ENCODE assay signal across 24 cellular contexts in genomic region chr1:66356605-66357004, GRCh38.
A peak's percentile ranks its signal among the peaks of the same experiment; 100 is the strongest.
DNase-seq lines count a peak whose midpoint lies in the region; ATAC-seq and TF ChIP-seq lines count a peak whose summit lies in the region.
"Had no signal": no experiment of that assay in that cellular context is flagged by ENCODE, and none has a peak within 500 bp of the region (broad histone marks: within the 10 kb centered on the region; RNA-seq: fewer than 3 reads in every experiment).

No MANE protein-coding gene starts in this region.

- H3K4me1 Mint-ChIP-seq in CD4-positive, alpha-beta T cell (ENCODE audit: low read depth), result peaks cover 93% of the 10 kb centered on the region
- H3K4me1 Mint-ChIP-seq in IgD-negative memory B cell, result peaks cover 49 to 73% (median 64%) of the 10 kb centered on the region in 3 donors
- H3K4me1 Mint-ChIP-seq in naive thymus-derived CD4-positive, alpha-beta T cell, result peaks cover 68 to 96% (median 87%) of the 10 kb centered on the region in 7 donors

- H3K27me3 Mint-ChIP-seq in CD4-positive, alpha-beta T cell, result no peaks in the 10 kb centered on the region
- no peaks in the 10 kb centered on the region for H3K27me3 Mint-ChIP-seq in IgD-negative memory B cell
- H3K27me3 Mint-ChIP-seq in naive thymus-derived CD4-positive, alpha-beta T cell, result no peaks in the 10 kb centered on the region

- intact Hi-C loops in CD4-positive, alpha-beta T cell (cut with DNase I, micrococcal nuclease), result loop anchor here in 1 of 2 experiments (2.0 kb wide), 1 partner anchor 14 kb away; no protein-coding TSS in a partner anchor
- intact Hi-C loops in dorsolateral prefrontal cortex (cut with DNase I), result loop anchor here (2.0 to 10.0 kb wide), 3 partner anchors 86 to 178 kb away; partner anchors contain the start of gene SGIP1 (in 1 of the 2)
- intact Hi-C loops in naive thymus-derived CD4-positive, alpha-beta T cell (cut with micrococcal nuclease), result loop anchor here in 1 of 2 donors (1.0 to 2.0 kb wide), 4 partner anchors 10 to 74 kb away; no protein-coding TSS in a partner anchor

- TF ChIP-seq CTCF in CD4-positive, alpha-beta T cell (IDR thresholded peaks at IDR 0.05), result no peak
- no peak for TF ChIP-seq CTCF in dorsolateral prefrontal cortex (IDR thresholded peaks at IDR 0.05 in 54 of 56, conservative IDR thresholded peaks at IDR 0.05 in 2 of 56; ENCODE audit: low read depth in 1 of 56, partially characterized antibody in 56 of 56)

- peaks cover 77% of the 10 kb centered on the region for H3K36me3 Mint-ChIP-seq in CD4-positive, alpha-beta T cell (ENCODE audit: low read depth)
- H3K36me3 Mint-ChIP-seq in IgD-negative memory B cell, result peaks cover 24% of the 10 kb centered on the region
- H3K36me3 Mint-ChIP-seq in naive thymus-derived CD4-positive, alpha-beta T cell, result peaks cover 4 to 64% (median 23%) of the 10 kb centered on the region in 5 donors

- H3K9me3 Mint-ChIP-seq in CD4-positive, alpha-beta T cell, result no peaks in the 10 kb centered on the region
- H3K9me3 Mint-ChIP-seq in IgD-negative memory B cell, result peaks cover 0 to 4% (median 2%) of the 10 kb centered on the region in 3 donors
- peaks cover 0 to 3% (median 0%) of the 10 kb centered on the region in 11 donors for H3K9me3 Mint-ChIP-seq in naive thymus-derived CD4-positive, alpha-beta T cell

- H3K9me3 ChIP-seq in CD4-positive, alpha-beta T cell (ENCODE audit: control insufficient read depth, low read length), result no peaks in the 10 kb centered on the region
- H3K9me3 ChIP-seq in naive thymus-derived CD4-positive, alpha-beta T cell (ENCODE audit: control insufficient read depth in 2 of 3, low read length in 3 of 3), result no peaks in the 10 kb centered on the region
- H3K9me3 ChIP-seq: ascending aorta, mucosa of descending colon, sigmoid colon, SJSA1, vagina had no signal

- H3K27ac ChIP-seq in CD4-positive, alpha-beta T cell (ENCODE audit: low read depth, low read length), result no peak overlapping the region
- peak overlapping the region in 56 of 59 donors; percentile 7 to 90 (median 74) for H3K27ac ChIP-seq in dorsolateral prefrontal cortex
- no peak overlapping the region for H3K27ac ChIP-seq in naive thymus-derived CD4-positive, alpha-beta T cell (ENCODE audit: low read depth, low read length)
- H3K27ac ChIP-seq: ascending aorta, epithelial cell of prostate, foreskin keratinocyte, parathyroid adenoma, sigmoid colon, SJSA1, vagina had no signal

- no peak for DNase-seq in CD4-positive, alpha-beta T cell
- DNase-seq in dorsolateral prefrontal cortex (no peak), AG08395 (ENCODE audit: low spot score) (no peak), T-helper 1 cell (no peak), epidermal melanocyte (ENCODE audit: insufficient read length, low spot score) (no peak)
- DNase-seq in naive thymus-derived CD4-positive, alpha-beta T cell, result no peak
- DNase-seq in stimulated activated CD4-positive, alpha-beta T cell treated with anti-CD3 and anti-CD28 coated beads, Interleukin-15, amount 100 ng/mL, for 24 hours, result no peak
- DNase-seq: activated CD4-positive, alpha-beta T cell treated with anti-CD3 and anti-CD28 coated beads for 1 hour; activated gamma-delta T cell treated with Interleukin-2 at 50 U/mL for 16 hours; foreskin keratinocyte; KG1; left cardiac atrium; mucosa of descending colon; NCI-H2107; NCI-H774; PC-3; sigmoid colon; substantia nigra had no signal

- no peaks in the 10 kb centered on the region for H3K27me3 ChIP-seq in CD4-positive, alpha-beta T cell (ENCODE audit: control insufficient read depth, insufficient read depth, low read length)
- no peaks in the 10 kb centered on the region for H3K27me3 ChIP-seq in dorsolateral prefrontal cortex
- H3K27me3 ChIP-seq in naive thymus-derived CD4-positive, alpha-beta T cell (ENCODE audit: control insufficient read depth in 2 of 2, insufficient read depth in 2 of 2, low read length in 2 of 2), result no peaks in the 10 kb centered on the region
- H3K27me3 ChIP-seq: ascending aorta, sigmoid colon, SJSA1, vagina had no signal

- CTCF ChIA-PET in CD4-positive, alpha-beta T cell (lab: Charles Lee), result interaction anchor here (1.5 kb wide), 1 partner anchor 75 kb away, joined by 5 read pairs; no protein-coding TSS in a partner anchor
- CTCF ChIA-PET in naive thymus-derived CD4-positive, alpha-beta T cell (lab: Charles Lee), result interaction anchor here (0.8 kb wide), 1 partner anchor 11 kb away, joined by 3 read pairs; no protein-coding TSS in a partner anchor

- H3K36me3 ChIP-seq in naive thymus-derived CD4-positive, alpha-beta T cell (ENCODE audit: control insufficient read depth in 2 of 3, insufficient read depth in 3 of 3, low read length in 3 of 3), result peaks cover 0 to 9% (median 0%) of the 10 kb centered on the region in 3 experiments
- H3K36me3 ChIP-seq: vagina had no signal

- peaks cover 65 to 71% of the 10 kb centered on the region in 2 donors for H3K4me1 ChIP-seq in naive thymus-derived CD4-positive, alpha-beta T cell (ENCODE audit: control insufficient read depth in 2 of 2, insufficient read depth in 2 of 2, low read length in 2 of 2)
- H3K4me1 ChIP-seq: ascending aorta, foreskin keratinocyte, parathyroid adenoma had no signal

- H3K27ac Mint-ChIP-seq in CD4-positive, alpha-beta T cell, result peak overlapping the region; percentile 37
- H3K27ac Mint-ChIP-seq in IgD-negative memory B cell, result peak overlapping the region in 2 of 3 donors; percentile 36 to 67
- H3K27ac Mint-ChIP-seq in naive thymus-derived CD4-positive, alpha-beta T cell, result peak overlapping the region in 4 of 9 donors; percentile 20 to 61 (median 29)

- no peak for ATAC-seq in CD4-positive, alpha-beta T cell (ENCODE audit: poor library complexity)
- ATAC-seq in naive thymus-derived CD4-positive, alpha-beta T cell, result no peak
- ATAC-seq: foreskin keratinocyte, left cardiac atrium, mucosa of descending colon, PC-3 had no signal

- peak overlapping the region; percentile 3 for H3K4me3 Mint-ChIP-seq in CD4-positive, alpha-beta T cell
- peak overlapping the region in 1 of 4 donors; percentile 14 for H3K4me3 Mint-ChIP-seq in IgD-negative memory B cell
- peak overlapping the region in 8 of 10 donors; percentile 7 to 58 (median 49) for H3K4me3 Mint-ChIP-seq in naive thymus-derived CD4-positive, alpha-beta T cell

- H3K4me3 ChIP-seq in dorsolateral prefrontal cortex, result peak overlapping the region in 44 of 59 donors; percentile 0 to 59 (median 38)
- H3K4me3 ChIP-seq in naive thymus-derived CD4-positive, alpha-beta T cell (ENCODE audit: low read length), result no peak overlapping the region
- H3K4me3 ChIP-seq: ascending aorta, mucosa of descending colon, sigmoid colon, SJSA1, vagina had no signal

- POLR2A ChIA-PET in CD4-positive, alpha-beta T cell (lab: Charles Lee), result interaction anchor here (0.6 to 2.4 kb wide), 10 partner anchors 9 to 74 kb away, joined by 3 to 15 read pairs (median 5); no protein-coding TSS in a partner anchor
- POLR2A ChIA-PET in naive thymus-derived CD4-positive, alpha-beta T cell (lab: Charles Lee), result interaction anchor here (0.7 to 1.5 kb wide), 5 partner anchors 12 to 24 kb away, joined by 3 to 6 read pairs (median 3); no protein-coding TSS in a partner anchor

Comparison
In these comparisons a context has a peak if more than half of its experiments do, and no peak if none do; other contexts are left out.
1. H3K27ac ChIP-seq: peak in dorsolateral prefrontal cortex (56 of 59); none in CD4-positive, alpha-beta T cell (single experiment) and naive thymus-derived CD4-positive, alpha-beta T cell (single experiment).